Comparison of ENCODE assay signal across 16 cellular contexts in the genomic region with DNA sequence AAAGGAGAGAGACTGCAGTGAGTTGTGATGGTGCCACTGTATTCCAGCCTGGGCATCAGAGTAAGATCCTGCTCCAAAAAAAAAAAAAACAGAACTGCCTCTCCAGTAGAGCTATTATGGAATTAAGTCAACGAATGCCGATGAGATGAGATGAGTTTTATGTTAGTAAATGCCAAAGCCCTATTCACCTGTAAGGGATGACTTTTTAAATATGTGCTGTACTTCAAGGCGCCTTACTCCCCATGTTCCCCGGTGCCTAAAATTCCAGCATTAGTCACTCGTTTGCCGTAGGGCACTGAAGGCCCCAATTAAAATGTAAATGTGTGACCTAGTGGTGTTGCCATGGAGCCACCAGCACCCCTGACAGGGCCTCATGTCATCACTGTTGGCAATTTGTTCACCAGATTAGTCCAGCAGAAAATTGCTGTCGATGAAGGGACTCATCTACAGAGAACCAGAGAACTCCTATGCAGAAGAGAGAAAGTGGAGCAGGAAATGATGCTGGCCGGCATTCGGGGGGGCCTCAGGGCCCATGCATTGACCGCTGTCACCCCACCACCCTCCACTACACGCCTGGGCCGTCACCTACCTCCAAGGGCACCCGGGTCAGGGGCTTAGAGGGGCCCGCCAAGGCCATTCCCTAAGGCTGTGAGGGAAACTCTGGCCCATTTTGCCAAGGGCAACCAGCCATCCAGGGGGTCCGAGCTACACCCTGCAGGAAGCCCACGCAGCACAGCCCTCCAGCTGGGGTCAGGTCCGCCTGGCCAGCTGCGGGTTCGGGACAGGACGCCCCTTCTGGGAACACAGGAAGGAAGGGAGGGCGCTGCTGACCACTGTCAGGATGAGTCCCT. TPM values are rescaled to one million over a fixed set of nuclear protein-coding genes. Genes with fewer than 3 reads are reported as not detected.
DNase-seq lines count a peak whose midpoint lies in the region; TF ChIP-seq lines count a peak whose summit lies in the region.
"Had no signal": no experiment of that assay in that cellular context is flagged by ENCODE, and none has a peak within 500 bp of the region (broad histone marks: within the 10 kb centered on the region; RNA-seq: fewer than 3 reads in every experiment).

No MANE protein-coding gene starts in this region.

- peak; percentile 15 for DNase-seq in DMS53 (lab: John Stamatoyannopoulos, UW)
- no peak for DNase-seq in DMS53 treated with DMSO at 0.1 percent for 48 hours (lab: John Stamatoyannopoulos, UW; ENCODE audit: unreplicated experiment)
- DNase-seq in NCI-H146 treated with DMSO at 0.1 percent for 48 hours (lab: John Stamatoyannopoulos, UW; ENCODE audit: unreplicated experiment), result peak; percentile 8
- no peak for DNase-seq in endothelial cell (ENCODE audit: low spot score)
- DNase-seq in neuronal stem cell (ENCODE audit: low spot score), result no peak
- DNase-seq in cerebellum (ENCODE audit: low spot score), result no peak
- DNase-seq in T-helper 2 cell treated with Interferon-gamma antibody and Interleukin-4, amounts not matched to agents 5 μg/mL and 100 μg/mL, for 36 hours (ENCODE audit: low spot score), result no peak
- DNase-seq in esophagus muscularis mucosa (ENCODE audit: extremely low spot score), result no peak
- DNase-seq: 8988T; activated naive CD4-positive, alpha-beta T cell treated with anti-CD3 and anti-CD28 coated beads for 36 hours; dermis blood vessel endothelial cell; NCI-H82; stimulated activated CD4-positive, alpha-beta T cell treated with anti-CD3 and anti-CD28 coated beads, Interleukin-4, amount 100 ng/mL, for 4 hours; SW 1271 had no signal

- H2AK5ac ChIP-seq in neuronal stem cell (ENCODE audit: low read depth, low read length), result peak overlapping the region; percentile 68

- peak overlapping the region; percentile 44 for H2BK120ac ChIP-seq in neuronal stem cell (ENCODE audit: low read depth, low read length)

- H3K9me3 Mint-ChIP-seq in endothelial cell (ENCODE audit: unreplicated experiment), result no peaks in the 10 kb centered on the region
- no peaks in the 10 kb centered on the region for H3K9me3 Mint-ChIP-seq in T-helper 2 cell treated with Interferon-gamma antibody and Interleukin-4, amounts not matched to agents 5 μg/mL and 100 μg/mL, for 36 hours
- H3K9me3 Mint-ChIP-seq: activated CD4-positive, alpha-beta T cell treated with anti-CD3 and anti-CD28 coated beads, Interleukin-2, amount 10 ng/mL, durations not matched to agents 7 days and 5 days; activated naive CD4-positive, alpha-beta T cell treated with anti-CD3 and anti-CD28 coated beads for 36 hours had no signal

- TF ChIP-seq CTCF in endothelial cell (IDR thresholded peaks at IDR 0.05; ENCODE audit: unreplicated experiment) (no peak), esophagus muscularis mucosa (IDR thresholded peaks at IDR 0.05) (no peak)

- H3K4me1 ChIP-seq in neuronal stem cell (ENCODE audit: control insufficient read depth in 2 of 2, insufficient read depth in 1 of 2, low read depth in 1 of 2, low read length in 2 of 2) (peaks cover 14 to 16% of the 10 kb centered on the region in 2 donors), esophagus muscularis mucosa (no peaks in the 10 kb centered on the region)

- H3K27me3 ChIP-seq in neuronal stem cell (ENCODE audit: control insufficient read depth in 3 of 3, insufficient read depth in 3 of 3, low read depth in 1 of 3, low read length in 3 of 3) (no peaks in the 10 kb centered on the region), esophagus muscularis mucosa (peaks cover 0 to 26% (median 0%) of the 10 kb centered on the region in 4 donors)

- H3K36me3 ChIP-seq in neuronal stem cell (replicated peaks in 1 of 2; ENCODE audit: control insufficient read depth in 2 of 2, insufficient read depth in 2 of 2, low read length in 2 of 2), result no peaks in the 10 kb centered on the region
- no peaks in the 10 kb centered on the region for H3K36me3 ChIP-seq in esophagus muscularis mucosa

- H3K27ac ChIP-seq in neuronal stem cell (replicated peaks; ENCODE audit: low read length) (no peak overlapping the region), esophagus muscularis mucosa (replicated peaks in 1 of 4) (no peak overlapping the region)

- no peaks in the 10 kb centered on the region for H3K79me1 ChIP-seq in neuronal stem cell (ENCODE audit: low read depth, low read length)

- TF ChIP-seq EP300 in esophagus muscularis mucosa (IDR thresholded peaks at IDR 0.05), result no peak

- peaks cover 5% of the 10 kb centered on the region for H3K27me3 Mint-ChIP-seq in endothelial cell (ENCODE audit: unreplicated experiment)
- H3K27me3 Mint-ChIP-seq in T-helper 2 cell treated with Interferon-gamma antibody and Interleukin-4, amounts not matched to agents 5 μg/mL and 100 μg/mL, for 36 hours (ENCODE audit: low read depth), result no peaks in the 10 kb centered on the region
- H3K27me3 Mint-ChIP-seq: activated CD4-positive, alpha-beta T cell treated with anti-CD3 and anti-CD28 coated beads, Interleukin-2, amount 10 ng/mL, durations not matched to agents 7 days and 5 days had no signal

- no peak overlapping the region for H3K27ac Mint-ChIP-seq in endothelial cell (ENCODE audit: unreplicated experiment)
- H3K27ac Mint-ChIP-seq in T-helper 2 cell treated with Interferon-gamma antibody and Interleukin-4, amounts not matched to agents 5 μg/mL and 100 μg/mL, for 36 hours, result no peak overlapping the region
- H3K27ac Mint-ChIP-seq: activated naive CD4-positive, alpha-beta T cell treated with anti-CD3 and anti-CD28 coated beads for 36 hours had no signal

- no peak overlapping the region for H3K4me2 ChIP-seq in neuronal stem cell (ENCODE audit: insufficient read depth, low read length, poor library complexity, severe bottlenecking)

- H2BK5ac ChIP-seq in neuronal stem cell (ENCODE audit: low read length), result no peak overlapping the region

- H3K9ac ChIP-seq in neuronal stem cell (ENCODE audit: low read depth, low read length, poor library complexity), result peak overlapping the region; percentile 77

- H3K4me3 ChIP-seq in neuronal stem cell (ENCODE audit: low read length in 2 of 2) (no peak overlapping the region), esophagus muscularis mucosa (no peak overlapping the region)

- H4K91ac ChIP-seq in neuronal stem cell (ENCODE audit: low read depth, low read length, poor library complexity), result no peak overlapping the region

- peak overlapping the region; percentile 56 for H3K4me3 Mint-ChIP-seq in endothelial cell (ENCODE audit: unreplicated experiment)
- no peak overlapping the region for H3K4me3 Mint-ChIP-seq in T-helper 2 cell treated with Interferon-gamma antibody and Interleukin-4, amounts not matched to agents 5 μg/mL and 100 μg/mL, for 36 hours
- H3K4me3 Mint-ChIP-seq: activated CD4-positive, alpha-beta T cell treated with anti-CD3 and anti-CD28 coated beads, Interleukin-2, amount 10 ng/mL, durations not matched to agents 7 days and 5 days; activated naive CD4-positive, alpha-beta T cell treated with anti-CD3 and anti-CD28 coated beads for 36 hours had no signal

- no peaks in the 10 kb centered on the region for H3K36me3 Mint-ChIP-seq in endothelial cell (ENCODE audit: low read depth, unreplicated experiment)
- H3K36me3 Mint-ChIP-seq in T-helper 2 cell treated with Interferon-gamma antibody and Interleukin-4, amounts not matched to agents 5 μg/mL and 100 μg/mL, for 36 hours (ENCODE audit: low read depth), result peaks cover 1% of the 10 kb centered on the region

- H2AFZ ChIP-seq in neuronal stem cell (ENCODE audit: low read length), result peak overlapping the region; percentile 36

- H2BK12ac ChIP-seq in neuronal stem cell (ENCODE audit: low read length), result no peak overlapping the region

- WGBS in neuronal stem cell (ENCODE audit: extremely low coverage in 2 of 2, insufficient read length in 2 of 2, insufficient replicate concordance in 1 of 2), 2 donors, result no CpG with 5 or more reads among the region's 21 CpGs
- 77% methylated on average over 5 of the region's 21 CpGs for WGBS in esophagus muscularis mucosa

- peak overlapping the region; percentile 54 for H2BK15ac ChIP-seq in neuronal stem cell (ENCODE audit: low read length)

- TF ChIP-seq POLR2A in esophagus muscularis mucosa (IDR thresholded peaks at IDR 0.05; ENCODE audit: low read depth), result no peak

- peaks cover 3% of the 10 kb centered on the region for H3K4me1 Mint-ChIP-seq in endothelial cell (ENCODE audit: unreplicated experiment)
- peaks cover 42% of the 10 kb centered on the region for H3K4me1 Mint-ChIP-seq in T-helper 2 cell treated with Interferon-gamma antibody and Interleukin-4, amounts not matched to agents 5 μg/mL and 100 μg/mL, for 36 hours (ENCODE audit: low read depth)

- no peak overlapping the region for H3K14ac ChIP-seq in neuronal stem cell (ENCODE audit: low read length)

- H4K8ac ChIP-seq in neuronal stem cell (ENCODE audit: low read depth, low read length), result no peak overlapping the region

- no peak overlapping the region for H3K23ac ChIP-seq in neuronal stem cell (ENCODE audit: low read depth, low read length, poor library complexity)

- no peaks in the 10 kb centered on the region for H3K9me3 ChIP-seq in neuronal stem cell (replicated peaks in 1 of 2; ENCODE audit: control insufficient read depth in 2 of 2, insufficient read depth in 1 of 2, low read depth in 1 of 2, low read length in 2 of 2)
- H3K9me3 ChIP-seq in esophagus muscularis mucosa, result no peaks in the 10 kb centered on the region

- peak overlapping the region; percentile 86 for H3K18ac ChIP-seq in neuronal stem cell (ENCODE audit: low read length)

- peak overlapping the region; percentile 59 for H3K4ac ChIP-seq in neuronal stem cell (ENCODE audit: low read length)

- intact Hi-C loops in esophagus muscularis mucosa (cut with DNase I), result no loop called here

RNA-seq across cellular contexts. Expression of a gene that starts 17.8 kb away (rescaled TPM):
- total RNA-seq in endothelial cell (ENCODE audit: unreplicated experiment), result 0.23 TPM
- 1.4 TPM for polyA plus RNA-seq in neuronal stem cell (2013, experiment 1 of 2)
- 1.4 TPM for polyA plus RNA-seq in neuronal stem cell (2013, experiment 2 of 2)
- total RNA-seq in cerebellum, result 0.09 TPM
- 1 to 10 TPM in 2 of 4 donors, under 1 TPM in 2; 0.19 to 4.8 (median 1.6) TPM for total RNA-seq in esophagus muscularis mucosa

RNA-seq across cellular contexts. Expression of a gene that starts 37.9 kb away (rescaled TPM):
- total RNA-seq in endothelial cell (ENCODE audit: unreplicated experiment) (not detected), cerebellum (0.27 TPM), esophagus muscularis mucosa (1 to 10 TPM in 1 of 4 donors, under 1 TPM in 1, not detected in 2; 0.57 to 8.3 TPM)
- 0.01 TPM for polyA plus RNA-seq in neuronal stem cell (2013, experiment 1 of 2)
- polyA plus RNA-seq in neuronal stem cell (2013, experiment 2 of 2), result 0.04 TPM
- total RNA-seq: dermis blood vessel endothelial cell, lung microvascular endothelial cell had no signal

Comparison
In these comparisons a context has a peak if more than half of its experiments do, and no peak if none do; other contexts are left out.
1. DNase-seq: peak in DMS53 (single experiment) and NCI-H146 treated with DMSO at 0.1 percent for 48 hours (single experiment); none in DMS53 treated with DMSO at 0.1 percent for 48 hours (single experiment), endothelial cell (single experiment), neuronal stem cell (single experiment), cerebellum (single experiment), T-helper 2 cell treated with Interferon-gamma antibody and Interleukin-4, amounts not matched to agents 5 μg/mL and 100 μg/mL, for 36 hours (single experiment) and esophagus muscularis mucosa (single experiment).